In genomic region chr1:167933779-167934178, GRCh38 we compare ENCODE assay signal across 1 cellular context.
TF ChIP-seq lines count a peak whose summit lies in the region.

No MANE protein-coding gene starts in this region.

TF ChIP-seq in H1, 55 proteins besides CTCF, POLR2A, EP300 and RAD21:
- TF ChIP-seq KDM1A (IDR thresholded peaks at IDR 0.05; ENCODE audit: borderline replicate concordance, low read length) (0 out of 2 replicates have a peak, but pooled peaks have one; percentile 36), USF2 (IDR thresholded peaks at IDR 0.05; ENCODE audit: low read length) (no peak)
